ENCODE assay signal across 15 cellular contexts in the genomic region with DNA sequence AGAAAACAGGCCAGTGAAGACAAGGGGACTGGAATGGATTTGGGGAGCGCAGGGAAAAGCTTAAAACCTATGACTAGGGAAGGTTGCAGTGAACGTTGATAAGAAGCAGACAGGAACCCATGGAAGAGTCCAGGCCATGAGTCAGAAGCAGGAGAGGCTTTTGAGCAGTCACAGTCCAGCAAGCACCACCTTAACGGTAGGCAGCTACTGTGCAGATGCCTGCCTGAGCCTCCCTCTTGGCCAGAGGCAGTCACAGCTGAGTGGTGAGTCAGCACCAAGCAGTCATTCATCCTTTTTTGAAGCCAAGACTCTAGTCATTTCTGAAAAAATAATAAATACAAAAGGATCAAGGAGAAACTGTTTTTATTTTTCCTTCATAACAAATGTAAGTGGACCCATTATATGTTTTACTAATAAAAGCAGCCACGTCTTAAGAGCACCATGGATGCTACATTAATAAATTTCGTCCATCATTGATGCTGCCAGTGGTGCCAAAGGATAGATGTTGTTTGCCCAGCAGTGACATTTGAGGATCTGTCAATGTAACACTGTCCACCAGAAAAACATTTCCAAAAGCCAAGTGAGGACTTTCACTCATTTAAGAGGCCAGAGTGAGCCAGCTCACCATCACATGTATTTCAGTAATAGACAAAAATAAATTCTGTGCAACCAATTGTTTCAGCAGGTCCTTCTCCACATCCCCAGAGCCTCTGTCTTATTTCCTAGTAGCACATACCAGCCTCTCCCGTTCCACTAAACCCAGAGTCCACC. TPM values are rescaled to one million over a fixed set of nuclear protein-coding genes. Genes with fewer than 3 reads are reported as not detected.
DNase-seq lines count a peak whose midpoint lies in the region; ATAC-seq and TF ChIP-seq lines count a peak whose summit lies in the region.
"Had no signal": no experiment of that assay in that cellular context is flagged by ENCODE, and none has a peak within 500 bp of the region (broad histone marks: within the 10 kb centered on the region; RNA-seq: fewer than 3 reads in every experiment).

No MANE protein-coding gene starts in this region.

- DNase-seq in COLO668 (lab: John Stamatoyannopoulos, UW; ENCODE audit: unreplicated experiment) (peak; percentile 8), M059J (ENCODE audit: low read depth) (peak; percentile 90), dermis blood vessel endothelial cell (peak; percentile 37), nephron progenitor cell (peak; percentile 9), globus pallidus (ENCODE audit: low spot score) (no peak), Right ventricle myocardium inferior (ENCODE audit: missing footprints) (no peak), substantia nigra (lab: John Stamatoyannopoulos, UW) (no peak)
- DNase-seq: activated effector memory CD4-positive, alpha-beta T cell treated with Interleukin-2 at 50 U/mL for 16 hours; immature natural killer cell; NCI-H1048; stimulated activated CD4-positive, alpha-beta T cell treated with anti-CD3 and anti-CD28 coated beads, Interleukin-4, amount 100 ng/mL, for 24 hours; WERI-Rb-1 had no signal

- no peaks in the 10 kb centered on the region for H3K4me1 Mint-ChIP-seq in nephron progenitor cell
- H3K4me1 Mint-ChIP-seq: immature natural killer cell had no signal

- ATAC-seq in Right ventricle myocardium inferior (no peak), GM21360 (IDR thresholded peaks at IDR 0.05; ENCODE audit: unreplicated experiment) (no peak)

- intact Hi-C loops in Right ventricle myocardium inferior (cut with DNase I): no loop called here

- no peaks in the 10 kb centered on the region for H3K27me3 Mint-ChIP-seq in nephron progenitor cell (ENCODE audit: low read depth, poor library complexity)

- peaks cover 25% of the 10 kb centered on the region for H3K9me3 Mint-ChIP-seq in nephron progenitor cell

- TF ChIP-seq CTCF in nephron progenitor cell (IDR thresholded peaks at IDR 0.05): no peak

- H3K4me3 Mint-ChIP-seq in nephron progenitor cell: no peak overlapping the region
- H3K4me3 Mint-ChIP-seq: immature natural killer cell had no signal

- H3K27ac Mint-ChIP-seq in nephron progenitor cell: no peak overlapping the region
- H3K27ac Mint-ChIP-seq: immature natural killer cell had no signal

- H3K27ac ChIP-seq in substantia nigra (ENCODE audit: low read depth, low read length, poor library complexity, severe bottlenecking): no peak overlapping the region
- H3K27ac ChIP-seq: WERI-Rb-1 had no signal

- H3K36me3 Mint-ChIP-seq in nephron progenitor cell (ENCODE audit: low read depth): no peaks in the 10 kb centered on the region
- H3K36me3 Mint-ChIP-seq: immature natural killer cell had no signal

RNA-seq across cellular contexts. Expression of gene ACTC1, which starts 42.1 kb away (rescaled TPM):
- 2.9 and 8.8 TPM in 2 replicates for total RNA-seq in M059J (2014; rRNA removed; shearing (Covaris generic))
- total RNA-seq in dermis blood vessel endothelial cell (not detected in 2 replicates), Right ventricle myocardium inferior (15,626 TPM)
- total RNA-seq: dermis microvascular lymphatic vessel endothelial cell, OCI-LY7 had no signal

Comparison
In these comparisons a context has a peak if more than half of its experiments do, and no peak if none do; other contexts are left out.
1. DNase-seq: peak in COLO668 (single experiment), M059J (single experiment), dermis blood vessel endothelial cell (single experiment) and nephron progenitor cell (single experiment); none in globus pallidus (single experiment), Right ventricle myocardium inferior (single experiment) and substantia nigra (0 of 49).
2. RNA of gene ACTC1, which starts 42.1 kb away (total RNA-seq): 15,626 TPM in Right ventricle myocardium inferior (single experiment); 2.9 to 8.8 TPM in M059J and not detected in dermis blood vessel endothelial cell; every median in the first group is over 1,000 times any median in the second.